13 cellular contexts compared by ENCODE assay signal in genomic region chr14:59356298-59356697, GRCh38.
A peak's percentile ranks its signal among the peaks of the same experiment; 100 is the strongest.
DNase-seq lines count a peak whose midpoint lies in the region; ATAC-seq and TF ChIP-seq lines count a peak whose summit lies in the region.
"Had no signal": no experiment of that assay in that cellular context is flagged by ENCODE, and none has a peak within 500 bp of the region (broad histone marks: within the 10 kb centered on the region; RNA-seq: fewer than 3 reads in every experiment).

No MANE protein-coding gene starts in this region.

- no peaks in the 10 kb centered on the region for H3K9me3 Mint-ChIP-seq in endodermal cell
- H3K9me3 Mint-ChIP-seq in activated naive CD8-positive, alpha-beta T cell treated with anti-CD3 and anti-CD28 coated beads, Interleukin-2, amount 50 U/mL, for 24 hours, result no peaks in the 10 kb centered on the region
- no peaks in the 10 kb centered on the region for H3K9me3 Mint-ChIP-seq in activated T-cell treated with anti-CD3 and anti-CD28 coated beads, Interleukin-2, amount 50 U/mL, for 72 hours
- H3K9me3 Mint-ChIP-seq: CD4-positive, alpha-beta memory T cell; stimulated activated effector memory CD8-positive, alpha-beta T cell treated with anti-CD3 and anti-CD28 coated beads, Interleukin-12 subunit alpha, Interleukin-12 subunit beta, amount 100 ng/mL, for 72 hours had no signal

- no peak overlapping the region for H3K4me3 Mint-ChIP-seq in endodermal cell
- no peak overlapping the region for H3K4me3 Mint-ChIP-seq in activated naive CD8-positive, alpha-beta T cell treated with anti-CD3 and anti-CD28 coated beads, Interleukin-2, amount 50 U/mL, for 24 hours
- no peak overlapping the region for H3K4me3 Mint-ChIP-seq in activated T-cell treated with anti-CD3 and anti-CD28 coated beads, Interleukin-2, amount 50 U/mL, for 72 hours
- H3K4me3 Mint-ChIP-seq: CD4-positive, alpha-beta memory T cell; stimulated activated effector memory CD8-positive, alpha-beta T cell treated with anti-CD3 and anti-CD28 coated beads, Interleukin-12 subunit alpha, Interleukin-12 subunit beta, amount 100 ng/mL, for 72 hours had no signal

- ATAC-seq in GM18498 (IDR thresholded peaks at IDR 0.05; ENCODE audit: unreplicated experiment) (peak; percentile 49), GM21619 (IDR thresholded peaks at IDR 0.05; ENCODE audit: unreplicated experiment) (peak; percentile 35), HG03520 (IDR thresholded peaks at IDR 0.05; ENCODE audit: unreplicated experiment) (peak; percentile 46), GM19452 (IDR thresholded peaks at IDR 0.05; ENCODE audit: unreplicated experiment) (no peak)
- no peak for ATAC-seq in activated naive CD8-positive, alpha-beta T cell treated with anti-CD3 and anti-CD28 coated beads, Interleukin-2, amount 50 U/mL, for 24 hours
- no peak for ATAC-seq in activated T-cell treated with anti-CD3 and anti-CD28 coated beads, Interleukin-2, amount 50 U/mL, for 72 hours (replicated peaks in 1 of 2)
- ATAC-seq: stimulated activated effector memory CD8-positive, alpha-beta T cell treated with anti-CD3 and anti-CD28 coated beads, Interleukin-12 subunit alpha, Interleukin-12 subunit beta, amount 100 ng/mL, for 72 hours had no signal

- no peak overlapping the region for H3K9ac ChIP-seq in endodermal cell (ENCODE audit: extremely low read depth, low read length, poor library complexity, severe bottlenecking)

- H3K4me1 ChIP-seq in endodermal cell (ENCODE audit: control insufficient read depth, insufficient read depth, low read length), result peaks cover 11% of the 10 kb centered on the region

- peaks cover 88% of the 10 kb centered on the region for H3K36me3 ChIP-seq in endodermal cell (ENCODE audit: control insufficient read depth, insufficient read depth, low read length)

- H3K27ac Mint-ChIP-seq in endodermal cell, result no peak overlapping the region
- H3K27ac Mint-ChIP-seq in activated naive CD8-positive, alpha-beta T cell treated with anti-CD3 and anti-CD28 coated beads, Interleukin-2, amount 50 U/mL, for 24 hours, result no peak overlapping the region
- H3K27ac Mint-ChIP-seq in activated T-cell treated with anti-CD3 and anti-CD28 coated beads, Interleukin-2, amount 50 U/mL, for 72 hours, result no peak overlapping the region
- H3K27ac Mint-ChIP-seq: stimulated activated effector memory CD8-positive, alpha-beta T cell treated with anti-CD3 and anti-CD28 coated beads, Interleukin-12 subunit alpha, Interleukin-12 subunit beta, amount 100 ng/mL, for 72 hours had no signal

- peak; percentile 52 for DNase-seq in endodermal cell
- DNase-seq in activated naive CD8-positive, alpha-beta T cell treated with anti-CD3 and anti-CD28 coated beads, Interleukin-2, amount 50 U/mL, for 24 hours, result no peak
- no peak for DNase-seq in nucleus accumbens (lab: John Stamatoyannopoulos, UW)
- DNase-seq in activated T-cell treated with anti-CD3 and anti-CD28 coated beads, Interleukin-2, amount 50 U/mL, for 72 hours, result no peak
- DNase-seq: CD4-positive, alpha-beta memory T cell; head of caudate nucleus; WERI-Rb-1 had no signal

- no peaks in the 10 kb centered on the region for H3K9me3 ChIP-seq in endodermal cell (ENCODE audit: control insufficient read depth, low read length)

- H3K36me3 Mint-ChIP-seq in endodermal cell (ENCODE audit: low read depth), result peaks cover 64% of the 10 kb centered on the region
- H3K36me3 Mint-ChIP-seq in activated naive CD8-positive, alpha-beta T cell treated with anti-CD3 and anti-CD28 coated beads, Interleukin-2, amount 50 U/mL, for 24 hours (ENCODE audit: low read depth), result peaks cover 5% of the 10 kb centered on the region
- no peaks in the 10 kb centered on the region for H3K36me3 Mint-ChIP-seq in activated T-cell treated with anti-CD3 and anti-CD28 coated beads, Interleukin-2, amount 50 U/mL, for 72 hours (ENCODE audit: insufficient read depth in 2 of 2)

- H3K27ac ChIP-seq in endodermal cell (ENCODE audit: low read depth, low read length), result no peak overlapping the region
- H3K27ac ChIP-seq: WERI-Rb-1 had no signal

- peaks cover 19% of the 10 kb centered on the region for H3K4me1 Mint-ChIP-seq in endodermal cell
- H3K4me1 Mint-ChIP-seq in activated naive CD8-positive, alpha-beta T cell treated with anti-CD3 and anti-CD28 coated beads, Interleukin-2, amount 50 U/mL, for 24 hours, result peaks cover 11% of the 10 kb centered on the region
- H3K4me1 Mint-ChIP-seq in activated T-cell treated with anti-CD3 and anti-CD28 coated beads, Interleukin-2, amount 50 U/mL, for 72 hours (ENCODE audit: low read depth), result no peaks in the 10 kb centered on the region
- H3K4me1 Mint-ChIP-seq: stimulated activated effector memory CD8-positive, alpha-beta T cell treated with anti-CD3 and anti-CD28 coated beads, Interleukin-12 subunit alpha, Interleukin-12 subunit beta, amount 100 ng/mL, for 72 hours had no signal

- no peak for TF ChIP-seq CTCF in endodermal cell (conservative IDR thresholded peaks at IDR 0.05)

- H3K27me3 Mint-ChIP-seq in endodermal cell (ENCODE audit: insufficient read depth), result no peaks in the 10 kb centered on the region
- no peaks in the 10 kb centered on the region for H3K27me3 Mint-ChIP-seq in activated naive CD8-positive, alpha-beta T cell treated with anti-CD3 and anti-CD28 coated beads, Interleukin-2, amount 50 U/mL, for 24 hours
- no peaks in the 10 kb centered on the region for H3K27me3 Mint-ChIP-seq in activated T-cell treated with anti-CD3 and anti-CD28 coated beads, Interleukin-2, amount 50 U/mL, for 72 hours (ENCODE audit: low read depth)
- H3K27me3 Mint-ChIP-seq: CD4-positive, alpha-beta memory T cell had no signal

- WGBS in endodermal cell (ENCODE audit: insufficient coverage in 1 of 2, insufficient read length in 1 of 2), 2 experiments, result 86 to 100% methylated on average over 2 of the region's 2 CpGs

- H3K27me3 ChIP-seq in endodermal cell (ENCODE audit: control insufficient read depth, insufficient read depth, low read length, poor library complexity, severe bottlenecking), result no peaks in the 10 kb centered on the region

- no peak overlapping the region for H3K4me3 ChIP-seq in endodermal cell (ENCODE audit: low read length)
- H3K4me3 ChIP-seq: smooth muscle cell had no signal

Comparison
In these comparisons a context has a peak if more than half of its experiments do, and no peak if none do; other contexts are left out.
1. ATAC-seq: peak in GM18498 (single experiment), GM21619 (single experiment) and HG03520 (single experiment); none in activated naive CD8-positive, alpha-beta T cell treated with anti-CD3 and anti-CD28 coated beads, Interleukin-2, amount 50 U/mL, for 24 hours (single experiment), GM19452 (single experiment) and activated T-cell treated with anti-CD3 and anti-CD28 coated beads, Interleukin-2, amount 50 U/mL, for 72 hours (0 of 2).